ENCODE assay signal across 11 cellular contexts in the genomic region with DNA sequence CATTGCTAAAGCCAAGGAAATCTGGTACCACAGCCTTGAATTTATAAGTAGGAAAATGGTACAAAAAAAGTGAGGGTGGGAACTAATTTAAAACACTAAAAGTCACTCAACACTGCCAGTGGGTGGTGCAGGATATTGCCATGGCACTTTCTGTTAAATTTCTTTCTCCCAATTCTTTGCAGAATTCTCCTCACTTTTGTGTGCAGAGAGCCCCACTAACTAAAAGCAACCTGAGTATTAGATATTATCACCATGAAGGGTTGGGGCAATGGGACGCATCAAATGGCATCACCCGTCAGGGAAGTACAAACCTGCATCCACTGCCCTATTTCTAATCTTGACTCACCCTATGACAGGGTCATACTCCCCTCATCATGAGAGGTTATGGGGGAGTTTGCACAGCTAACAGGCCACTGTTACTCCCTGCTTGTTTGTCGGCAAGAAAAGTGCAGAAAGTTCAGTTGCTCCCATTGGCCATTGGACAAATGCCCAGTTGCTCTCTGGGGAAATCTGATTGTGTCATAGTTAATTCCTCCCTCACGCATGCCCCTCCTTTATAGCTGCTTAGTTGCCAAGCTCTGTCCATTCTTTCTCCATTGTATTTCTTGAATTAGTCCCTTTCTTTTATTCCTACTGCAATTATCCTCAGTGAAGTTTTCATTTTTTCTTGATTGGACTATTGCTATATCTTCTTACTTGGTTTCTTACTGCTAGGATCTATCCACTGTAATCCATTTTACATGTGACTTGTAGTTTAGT.
DNase-seq lines count a peak whose midpoint lies in the region; ATAC-seq and TF ChIP-seq lines count a peak whose summit lies in the region.
"Had no signal": no experiment of that assay in that cellular context is flagged by ENCODE, and none has a peak within 500 bp of the region (broad histone marks: within the 10 kb centered on the region; RNA-seq: fewer than 3 reads in every experiment).

No MANE protein-coding gene starts in this region.

- POLR2A ChIA-PET in AG04450 (lab: Yijun Ruan, JAX), result interaction anchor here (0.7 kb wide), 1 partner anchor 25 kb away, joined by 3 read pairs; no protein-coding TSS in a partner anchor
- POLR2A ChIA-PET in PC-9 (lab: Charles Lee; ENCODE audit: unreplicated experiment), result no interaction called here

- BruUV-seq in PC-9 (replicated peaks; lab: Mats Ljungman, UMichigan), result no TSS peak

- H3K27ac ChIP-seq in AG04450 (ENCODE audit: low read depth, low read length), result peak overlapping the region; percentile 63
- H3K27ac ChIP-seq in esophagus muscularis mucosa (replicated peaks in 1 of 4), result peak overlapping the region; percentile 40 to 76 (median 56)
- no peak overlapping the region for H3K27ac ChIP-seq in PC-9
- H3K27ac ChIP-seq: HL-60 had no signal

- WGBS in esophagus muscularis mucosa, result 34% methylated on average over 4 of the region's 4 CpGs

- H3K79me2 ChIP-seq in PC-9 (ENCODE audit: low read depth), result no peaks in the 10 kb centered on the region

- TF ChIP-seq CTCF in AG04450 (IDR thresholded peaks at IDR 0.05; ENCODE audit: low read depth, low read length), result no peak
- no peak for TF ChIP-seq CTCF in esophagus muscularis mucosa (IDR thresholded peaks at IDR 0.05)
- no peak for TF ChIP-seq CTCF in PC-9 (conservative IDR thresholded peaks at IDR 0.05)

- CTCF ChIA-PET in AG04450 (lab: Charles Lee), result interaction anchor here (1.1 kb wide), 1 partner anchor 554 kb away, joined by 3 read pairs; no protein-coding TSS in a partner anchor
- CTCF ChIA-PET in PC-9 (lab: Charles Lee), result no interaction called here

- no peaks in the 10 kb centered on the region for H4K20me1 ChIP-seq in PC-9 (ENCODE audit: insufficient read depth)

- TF ChIP-seq EP300 in esophagus muscularis mucosa (IDR thresholded peaks at IDR 0.05), result no peak

- no peak for ATAC-seq in HG03442 (IDR thresholded peaks at IDR 0.05; ENCODE audit: unreplicated experiment)
- no peak for ATAC-seq in HG03565 (IDR thresholded peaks at IDR 0.05; ENCODE audit: unreplicated experiment)
- ATAC-seq: CD8-positive, alpha-beta T cell had no signal

- peaks cover 7% of the 10 kb centered on the region; the same call in 1 of the 2 replicates for H3F3A ChIP-seq in PC-9 (ENCODE audit: insufficient read depth, low read depth)

- H3K9me2 ChIP-seq in PC-9 (ENCODE audit: insufficient read depth), result no peaks in the 10 kb centered on the region

- H3K27me3 ChIP-seq in AG04450 (ENCODE audit: control insufficient read depth, insufficient read depth, low read length) (no peaks in the 10 kb centered on the region), esophagus muscularis mucosa (no peaks in the 10 kb centered on the region), PC-9 (ENCODE audit: insufficient read depth, low read depth) (no peaks in the 10 kb centered on the region)

- no peak for TF ChIP-seq POLR2A in esophagus muscularis mucosa (IDR thresholded peaks at IDR 0.05; ENCODE audit: low read depth)

- no peaks in the 10 kb centered on the region for H3K36me3 ChIP-seq in esophagus muscularis mucosa
- no peaks in the 10 kb centered on the region for H3K36me3 ChIP-seq in PC-9 (ENCODE audit: low read depth)

- H3K4me1 ChIP-seq in esophagus muscularis mucosa (peaks cover 36 to 59% (median 50%) of the 10 kb centered on the region in 4 donors), PC-9 (replicated peaks; ENCODE audit: insufficient read depth) (peaks cover 10% of the 10 kb centered on the region)

- DNase-seq in AG04450 (ENCODE audit: low read depth, low spot score) (peak; percentile 59), NCI-H460 (ENCODE audit: extremely low read depth, low read depth) (peak; percentile 15), esophagus muscularis mucosa (ENCODE audit: extremely low spot score) (no peak), myocyte (ENCODE audit: low read depth) (peak; percentile 90), PC-9 (no peak), cerebellar cortex (ENCODE audit: low spot score) (no peak)
- DNase-seq: activated T-cell treated with anti-CD3 and anti-CD28 coated beads for 4 hours; CD8-positive, alpha-beta T cell had no signal

- no peak overlapping the region for H3K4me2 ChIP-seq in PC-9

- intact Hi-C loops in esophagus muscularis mucosa (cut with DNase I) (loop anchor here (10.0 kb wide), 2 partner anchors 315 to 485 kb away; no protein-coding TSS in a partner anchor), PC-9 (cut with micrococcal nuclease; ENCODE audit: unreplicated experiment) (no loop called here)

- no peak overlapping the region for H2AFZ ChIP-seq in PC-9

- no peak overlapping the region for H3K4me3 ChIP-seq in AG04450 (ENCODE audit: low read depth, low read length)
- no peak overlapping the region for H3K4me3 ChIP-seq in esophagus muscularis mucosa
- H3K4me3 ChIP-seq in PC-9, result no peak overlapping the region

- H3K9me3 ChIP-seq in AG04450 (ENCODE audit: control insufficient read depth, insufficient read depth, low read length) (no peaks in the 10 kb centered on the region; the same call in 1 of the 2 replicates), esophagus muscularis mucosa (no peaks in the 10 kb centered on the region), PC-9 (ENCODE audit: insufficient read depth, low read depth) (no peaks in the 10 kb centered on the region)

Comparison
In these comparisons a context has a peak if more than half of its experiments do, and no peak if none do; other contexts are left out.
1. DNase-seq: peak in AG04450 (single experiment), NCI-H460 (single experiment) and myocyte (single experiment); none in esophagus muscularis mucosa (single experiment), PC-9 (0 of 2) and cerebellar cortex (single experiment).